In the genomic region with DNA sequence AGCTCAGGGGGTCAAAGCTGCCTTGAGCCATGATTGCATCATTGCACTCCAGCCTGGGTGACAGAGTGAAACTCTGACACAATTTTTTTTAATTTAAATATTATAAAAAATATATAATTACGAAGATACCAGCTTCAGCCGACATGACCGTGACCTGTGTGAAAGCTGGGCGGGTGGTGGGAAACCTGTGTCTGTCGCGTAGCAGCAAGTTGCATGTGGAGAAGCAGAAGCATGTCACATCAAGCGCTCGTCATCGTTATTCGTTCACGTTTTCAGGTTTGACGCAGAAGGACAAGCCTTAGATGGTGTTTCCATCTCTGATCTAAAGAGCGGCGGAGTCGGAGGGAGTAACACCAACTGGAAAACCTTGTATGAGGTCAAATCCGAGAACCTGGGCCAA, we compare ENCODE assay signal across 23 cellular contexts.
"Had no signal": no experiment of that assay in that cellular context is flagged by ENCODE, and none has a peak within 500 bp of the region (broad histone marks: within the 10 kb centered on the region; RNA-seq: fewer than 3 reads in every experiment).

No MANE protein-coding gene starts in this region.

- H3K9me3 ChIP-seq: MG63 had no signal

- H3K27me3 ChIP-seq: MG63 had no signal

- H3K4me3 ChIP-seq: MG63 had no signal

- DNase-seq: MG63, MM.1S, NCI-H1048, NCI-H1092, NCI-H1092 treated with DMSO at 0.1 percent for 48 hours, NCI-H1105, NCI-H1417 treated with DMSO at 0.1 percent for 48 hours, NCI-H1436 treated with DMSO at 0.1 percent for 48 hours, NCI-H1694, NCI-H1694 treated with DMSO at 0.1 percent for 48 hours, NCI-H187, NCI-H187 treated with DMSO at 0.1 percent for 48 hours, NCI-H1930, NCI-H2029, NCI-H2029 treated with DMSO at 0.1 percent for 48 hours, NCI-H2081 treated with DMSO at 0.1 percent for 48 hours, NCI-H2107, NCI-H2227 treated with DMSO at 0.1 percent for 48 hours, NCI-H226, NCI-H446, NCI-H446 treated with DMSO at 0.1 percent for 48 hours, NCI-H510A, NCI-H510A treated with DMSO at 0.1 percent for 48 hours had no signal
